In genomic region chr4:158347596-158347995, GRCh38 we compare ENCODE assay signal across 26 cellular contexts.
DNase-seq lines count a peak whose midpoint lies in the region; FAIRE-seq and TF ChIP-seq lines count a peak whose summit lies in the region.
"Had no signal": no experiment of that assay in that cellular context is flagged by ENCODE, and none has a peak within 500 bp of the region (broad histone marks: within the 10 kb centered on the region; RNA-seq: fewer than 3 reads in every experiment).

No MANE protein-coding gene starts in this region.

- intact Hi-C loops in mammary epithelial cell (cut with micrococcal nuclease) (no loop called here), breast epithelium (cut with DNase I; ENCODE audit: low total_unique reads) (no loop called here)
- intact Hi-C loops in CD4-positive, alpha-beta memory T cell (cut with micrococcal nuclease): no loop called here

- no peaks in the 10 kb centered on the region for H3K27me3 Mint-ChIP-seq in CD4-positive, alpha-beta memory T cell
- no peaks in the 10 kb centered on the region for H3K27me3 Mint-ChIP-seq in progenitor cell of endocrine pancreas
- H3K27me3 Mint-ChIP-seq: CD4-positive, alpha-beta T cell had no signal

- H3K9me3 ChIP-seq in mammary epithelial cell (replicated peaks; ENCODE audit: insufficient read depth, low read length) (no peaks in the 10 kb centered on the region), breast epithelium (no peaks in the 10 kb centered on the region)
- H3K9me3 ChIP-seq in CD4-positive, alpha-beta memory T cell (ENCODE audit: control insufficient read depth in 1 of 2, low read length in 2 of 2): no peaks in the 10 kb centered on the region
- H3K9me3 ChIP-seq: BLaER1 treated with 17β-estradiol and CSF1 and Interleukin-3, amounts not matched to agents 10 nM and 100 nM; Caco-2 had no signal

- H3K4me1 Mint-ChIP-seq in CD4-positive, alpha-beta memory T cell: no peaks in the 10 kb centered on the region
- H3K4me1 Mint-ChIP-seq in progenitor cell of endocrine pancreas (ENCODE audit: low read depth): no peaks in the 10 kb centered on the region

- H3K4me2 ChIP-seq in mammary epithelial cell (ENCODE audit: insufficient read depth, low read depth, low read length): no peak overlapping the region
- H3K4me2 ChIP-seq: BLaER1 treated with 17β-estradiol and CSF1 and Interleukin-3, amounts not matched to agents 10 nM and 100 nM had no signal

- no peaks in the 10 kb centered on the region for H3K36me3 Mint-ChIP-seq in CD4-positive, alpha-beta memory T cell
- no peaks in the 10 kb centered on the region for H3K36me3 Mint-ChIP-seq in progenitor cell of endocrine pancreas (ENCODE audit: insufficient read depth)

- H3K4me3 ChIP-seq in mammary epithelial cell (replicated peaks in 1 of 3; ENCODE audit: insufficient read depth in 1 of 3, low read depth in 2 of 3, low read length in 3 of 3) (no peak overlapping the region), breast epithelium (no peak overlapping the region), bronchial epithelial cell (ENCODE audit: low read depth, low read length) (no peak overlapping the region), fibroblast of villous mesenchyme (ENCODE audit: low read depth, low read length) (no peak overlapping the region)
- H3K4me3 ChIP-seq in CD4-positive, alpha-beta memory T cell (ENCODE audit: low read length in 2 of 2): no peak overlapping the region
- H3K4me3 ChIP-seq: BLaER1 treated with 17β-estradiol and CSF1 and Interleukin-3, amounts not matched to agents 10 nM and 100 nM had no signal

- no peak for TF ChIP-seq CTCF in mammary epithelial cell (conservative IDR thresholded peaks at IDR 0.05 in 1 of 2, IDR thresholded peaks at IDR 0.05 in 1 of 2; ENCODE audit: extremely low read depth in 1 of 2, insufficient read depth in 1 of 2, low read depth in 1 of 2, low read length in 2 of 2)
- no peak for TF ChIP-seq CTCF in breast epithelium (IDR thresholded peaks at IDR 0.05)
- no peak for TF ChIP-seq CTCF in bronchial epithelial cell (IDR thresholded peaks at IDR 0.05; ENCODE audit: insufficient read depth, low read length, severe bottlenecking)
- no peak for TF ChIP-seq CTCF in fibroblast of villous mesenchyme (IDR thresholded peaks at IDR 0.05; ENCODE audit: insufficient read depth, low read depth, low read length)
- no peak for TF ChIP-seq CTCF in progenitor cell of endocrine pancreas (IDR thresholded peaks at IDR 0.05; ENCODE audit: unreplicated experiment)

- peaks cover 0 to 2% (median 0%) of the 10 kb centered on the region in 8 donors for H3K9me3 Mint-ChIP-seq in CD4-positive, alpha-beta memory T cell
- no peaks in the 10 kb centered on the region for H3K9me3 Mint-ChIP-seq in progenitor cell of endocrine pancreas (ENCODE audit: low read depth)
- H3K9me3 Mint-ChIP-seq: CD4-positive, alpha-beta T cell had no signal

- FAIRE-seq in bronchial epithelial cell (lab: Jason Lieb, UNC): no peak
- FAIRE-seq: GM12892, GM19239, H1 had no signal

- H3K79me2 ChIP-seq in mammary epithelial cell (ENCODE audit: insufficient read depth, low read length): no peaks in the 10 kb centered on the region

- no peaks in the 10 kb centered on the region for H3K36me3 ChIP-seq in mammary epithelial cell (ENCODE audit: insufficient read depth, low read length)
- H3K36me3 ChIP-seq in breast epithelium: no peaks in the 10 kb centered on the region
- no peaks in the 10 kb centered on the region for H3K36me3 ChIP-seq in bronchial epithelial cell (ENCODE audit: control insufficient read depth, insufficient read depth, low read length)
- H3K36me3 ChIP-seq in CD4-positive, alpha-beta memory T cell (ENCODE audit: insufficient read depth, low read length): no peaks in the 10 kb centered on the region
- H3K36me3 ChIP-seq: BLaER1 treated with 17β-estradiol and CSF1 and Interleukin-3, amounts not matched to agents 10 nM and 100 nM had no signal

- H2AFZ ChIP-seq in mammary epithelial cell (ENCODE audit: low read depth, low read length): peak overlapping the region; percentile 13

- H3K4me1 ChIP-seq in mammary epithelial cell (ENCODE audit: insufficient read depth, low read length) (peaks cover 4% of the 10 kb centered on the region), breast epithelium (no peaks in the 10 kb centered on the region)
- no peaks in the 10 kb centered on the region for H3K4me1 ChIP-seq in CD4-positive, alpha-beta memory T cell (ENCODE audit: insufficient read depth, low read length)
- H3K4me1 ChIP-seq: BLaER1 treated with 17β-estradiol and CSF1 and Interleukin-3, amounts not matched to agents 10 nM and 100 nM; Caco-2 had no signal

- no peak overlapping the region for H3K27ac Mint-ChIP-seq in CD4-positive, alpha-beta memory T cell
- no peak overlapping the region for H3K27ac Mint-ChIP-seq in progenitor cell of endocrine pancreas
- H3K27ac Mint-ChIP-seq: CD4-positive, alpha-beta T cell had no signal

- POLR2A ChIA-PET in CD4-positive, alpha-beta memory T cell (lab: Charles Lee; ENCODE audit: partially characterized antibody): no interaction called here

- H3K27ac ChIP-seq in mammary epithelial cell (ENCODE audit: insufficient read depth, low read depth, low read length): no peak overlapping the region
- no peak overlapping the region for H3K27ac ChIP-seq in breast epithelium
- H3K27ac ChIP-seq in CD4-positive, alpha-beta memory T cell (ENCODE audit: low read depth, low read length): no peak overlapping the region
- no peak overlapping the region for H3K27ac ChIP-seq in substantia nigra (ENCODE audit: low read depth, low read length, poor library complexity, severe bottlenecking)
- H3K27ac ChIP-seq: 22Rv1; BLaER1 treated with 17β-estradiol and CSF1 and Interleukin-3, amounts not matched to agents 10 nM and 100 nM; RWPE1 had no signal

- H4K20me1 ChIP-seq in mammary epithelial cell (ENCODE audit: insufficient read depth, low read length): no peaks in the 10 kb centered on the region
- H4K20me1 ChIP-seq: BLaER1 treated with 17β-estradiol and CSF1 and Interleukin-3, amounts not matched to agents 10 nM and 100 nM had no signal

- in situ Hi-C loops in mammary epithelial cell (cut with MboI; ENCODE audit: low sequenced_read_pairs in 2 of 2): no loop called here

- no peak overlapping the region for H3K4me3 Mint-ChIP-seq in CD4-positive, alpha-beta memory T cell
- H3K4me3 Mint-ChIP-seq in progenitor cell of endocrine pancreas (ENCODE audit: low read depth): no peak overlapping the region
- H3K4me3 Mint-ChIP-seq: CD4-positive, alpha-beta T cell had no signal

- dilution Hi-C loops in mammary epithelial cell (cut with HindIII; ENCODE audit: low sequenced_read_pairs): no loop called here

- DNase-seq in mammary epithelial cell: peak; percentile 59
- no peak for DNase-seq in breast epithelium (ENCODE audit: low spot score in 2 of 2)
- peak; percentile 67 for DNase-seq in bronchial epithelial cell (ENCODE audit: low read depth)
- DNase-seq in fibroblast of villous mesenchyme (ENCODE audit: low read depth): peak; percentile 61
- no peak for DNase-seq in CD4-positive, alpha-beta memory T cell
- no peak for DNase-seq in COLO829 (ENCODE audit: low spot score)
- no peak for DNase-seq in progenitor cell of endocrine pancreas (ENCODE audit: low spot score, unreplicated experiment)
- no peak for DNase-seq in substantia nigra (lab: John Stamatoyannopoulos, UW)
- DNase-seq: AML-193; Caco-2; CD4-positive, alpha-beta T cell; EL; GDM1; NCI-H1092; NCI-H1417 treated with DMSO at 0.1 percent for 48 hours; NCI-H1694 treated with DMSO at 0.1 percent for 48 hours; NCI-H2081; NCI-H2227 treated with DMSO at 0.1 percent for 48 hours; NCI-H69; SHP77 had no signal

- CTCF ChIA-PET in mammary epithelial cell (lab: Charles Lee; ENCODE audit: low non-redundant PET): no interaction called here
- CTCF ChIA-PET in CD4-positive, alpha-beta memory T cell (lab: Charles Lee; ENCODE audit: partially characterized antibody): no interaction called here

- H3K9ac ChIP-seq in mammary epithelial cell (ENCODE audit: insufficient read depth, low read length): no peak overlapping the region
- H3K9ac ChIP-seq: BLaER1 treated with 17β-estradiol and CSF1 and Interleukin-3, amounts not matched to agents 10 nM and 100 nM had no signal

- no peaks in the 10 kb centered on the region for H3K27me3 ChIP-seq in mammary epithelial cell (ENCODE audit: insufficient read depth, low read length)
- no peaks in the 10 kb centered on the region for H3K27me3 ChIP-seq in breast epithelium
- no peaks in the 10 kb centered on the region for H3K27me3 ChIP-seq in bronchial epithelial cell (ENCODE audit: control insufficient read depth, insufficient read depth, low read length)
- H3K27me3 ChIP-seq in CD4-positive, alpha-beta memory T cell (ENCODE audit: insufficient read depth, low read length): no peaks in the 10 kb centered on the region
- H3K27me3 ChIP-seq: BLaER1 treated with 17β-estradiol and CSF1 and Interleukin-3, amounts not matched to agents 10 nM and 100 nM had no signal

- no peak for TF ChIP-seq POLR2A in breast epithelium (IDR thresholded peaks at IDR 0.05)

- WGBS in mammary epithelial cell (ENCODE audit: low coverage, missing lambda C conversion rate): 23% methylated on average over 1 of the region's 1 CpG

- BruUV-seq in mammary epithelial cell (replicated peaks; lab: Mats Ljungman, UMichigan): no TSS peak

Comparison
In these comparisons a context has a peak if more than half of its experiments do, and no peak if none do; other contexts are left out.
1. DNase-seq: peak in mammary epithelial cell (single experiment), bronchial epithelial cell (single experiment) and fibroblast of villous mesenchyme (single experiment); none in breast epithelium (0 of 2), CD4-positive, alpha-beta memory T cell (0 of 5), COLO829 (single experiment), progenitor cell of endocrine pancreas (single experiment) and substantia nigra (0 of 49).